Comparison of ENCODE assay signal across 14 cellular contexts in genomic region chr9:19935422-19935821, GRCh38.
"Had no signal": no experiment of that assay in that cellular context is flagged by ENCODE, and none has a peak within 500 bp of the region (broad histone marks: within the 10 kb centered on the region; RNA-seq: fewer than 3 reads in every experiment).

No MANE protein-coding gene starts in this region.

- H3K27ac Mint-ChIP-seq: activated naive CD4-positive, alpha-beta T cell treated with anti-CD3 and anti-CD28 coated beads, Interleukin-2, amount 10 ng/mL, durations not matched to agents 7 days and 5 days; effector memory CD8-positive, alpha-beta T cell; stimulated activated memory B cell treated with anti-CD40 and anti-IgM and Interleukin-4, amounts not matched to agents 10 μg/mL and 1 μg/mL and 100 μg/mL, for 72 hours had no signal

- DNase-seq: activated naive CD4-positive, alpha-beta T cell treated with anti-CD3 and anti-CD28 coated beads, Interleukin-2, amount 10 ng/mL, durations not matched to agents 7 days and 5 days; dermis blood vessel endothelial cell; effector memory CD8-positive, alpha-beta T cell; head of caudate nucleus; midbrain; sigmoid colon; stimulated activated CD4-positive, alpha-beta T cell treated with anti-CD3 and anti-CD28 coated beads, Interleukin-2, amount 100 ng/mL, for 48 hours; thyroid gland had no signal

- H3K36me3 Mint-ChIP-seq: activated naive CD4-positive, alpha-beta T cell treated with anti-CD3 and anti-CD28 coated beads, Interleukin-2, amount 10 ng/mL, durations not matched to agents 7 days and 5 days; stimulated activated memory B cell treated with anti-CD40 and anti-IgM and Interleukin-4, amounts not matched to agents 10 μg/mL and 1 μg/mL and 100 μg/mL, for 72 hours had no signal

- H3K9ac ChIP-seq: parathyroid adenoma had no signal

- H3K36me3 ChIP-seq: ascending aorta, sigmoid colon, thyroid gland had no signal

- H3K9me3 Mint-ChIP-seq: activated naive CD4-positive, alpha-beta T cell treated with anti-CD3 and anti-CD28 coated beads, Interleukin-2, amount 10 ng/mL, durations not matched to agents 7 days and 5 days; effector memory CD8-positive, alpha-beta T cell; neural crest cell; stimulated activated memory B cell treated with anti-CD40 and anti-IgM and Interleukin-4, amounts not matched to agents 10 μg/mL and 1 μg/mL and 100 μg/mL, for 72 hours had no signal

- ATAC-seq: activated CD4-positive, CD25-positive, alpha-beta regulatory T cell treated with anti-CD3 and anti-CD28 coated beads, Interleukin-2, amount 50 U/mL, for 24 hours; effector memory CD8-positive, alpha-beta T cell; stimulated activated memory B cell treated with anti-CD40 and anti-IgM and Interleukin-4, amounts not matched to agents 10 μg/mL and 1 μg/mL and 100 μg/mL, for 72 hours had no signal

- H3K4me1 ChIP-seq: ascending aorta, parathyroid adenoma had no signal

- H3K27me3 ChIP-seq: ascending aorta, sigmoid colon, thyroid gland had no signal

- H3K4me3 Mint-ChIP-seq: stimulated activated memory B cell treated with anti-CD40 and anti-IgM and Interleukin-4, amounts not matched to agents 10 μg/mL and 1 μg/mL and 100 μg/mL, for 72 hours had no signal

- H3K79me2 ChIP-seq: parathyroid adenoma had no signal

- H3K9me3 ChIP-seq: ascending aorta, sigmoid colon, thyroid gland had no signal

- H3K27ac ChIP-seq: ascending aorta, epithelial cell of prostate, parathyroid adenoma, sigmoid colon, thyroid gland had no signal
